1 cellular context compared by ENCODE assay signal in the genomic region with DNA sequence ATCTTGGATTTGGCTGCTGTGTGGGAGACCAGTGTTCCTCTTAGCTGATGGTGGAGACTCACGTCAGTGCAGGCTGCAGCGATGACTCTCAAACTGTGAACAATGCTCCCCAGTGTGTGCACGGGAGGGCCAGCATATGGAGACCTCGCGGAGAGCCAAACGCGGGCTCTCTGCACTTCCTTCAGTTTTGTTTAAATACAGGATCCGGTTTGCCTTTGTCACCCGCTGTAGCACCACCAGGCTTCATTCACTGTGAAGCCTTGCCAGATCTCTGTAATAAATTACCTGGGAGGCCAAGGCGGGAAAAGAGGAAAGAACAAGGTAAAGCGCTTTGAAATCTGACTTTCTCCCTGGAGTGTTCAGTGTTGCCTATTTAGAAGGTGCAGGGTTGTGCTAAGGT.
TF ChIP-seq lines count a peak whose summit lies in the region.

No MANE protein-coding gene starts in this region.

TF ChIP-seq in HepG2, 621 proteins besides CTCF, POLR2A, EP300 and RAD21 (continued from another document and continues in another):
- TF ChIP-seq, protein P1, sequence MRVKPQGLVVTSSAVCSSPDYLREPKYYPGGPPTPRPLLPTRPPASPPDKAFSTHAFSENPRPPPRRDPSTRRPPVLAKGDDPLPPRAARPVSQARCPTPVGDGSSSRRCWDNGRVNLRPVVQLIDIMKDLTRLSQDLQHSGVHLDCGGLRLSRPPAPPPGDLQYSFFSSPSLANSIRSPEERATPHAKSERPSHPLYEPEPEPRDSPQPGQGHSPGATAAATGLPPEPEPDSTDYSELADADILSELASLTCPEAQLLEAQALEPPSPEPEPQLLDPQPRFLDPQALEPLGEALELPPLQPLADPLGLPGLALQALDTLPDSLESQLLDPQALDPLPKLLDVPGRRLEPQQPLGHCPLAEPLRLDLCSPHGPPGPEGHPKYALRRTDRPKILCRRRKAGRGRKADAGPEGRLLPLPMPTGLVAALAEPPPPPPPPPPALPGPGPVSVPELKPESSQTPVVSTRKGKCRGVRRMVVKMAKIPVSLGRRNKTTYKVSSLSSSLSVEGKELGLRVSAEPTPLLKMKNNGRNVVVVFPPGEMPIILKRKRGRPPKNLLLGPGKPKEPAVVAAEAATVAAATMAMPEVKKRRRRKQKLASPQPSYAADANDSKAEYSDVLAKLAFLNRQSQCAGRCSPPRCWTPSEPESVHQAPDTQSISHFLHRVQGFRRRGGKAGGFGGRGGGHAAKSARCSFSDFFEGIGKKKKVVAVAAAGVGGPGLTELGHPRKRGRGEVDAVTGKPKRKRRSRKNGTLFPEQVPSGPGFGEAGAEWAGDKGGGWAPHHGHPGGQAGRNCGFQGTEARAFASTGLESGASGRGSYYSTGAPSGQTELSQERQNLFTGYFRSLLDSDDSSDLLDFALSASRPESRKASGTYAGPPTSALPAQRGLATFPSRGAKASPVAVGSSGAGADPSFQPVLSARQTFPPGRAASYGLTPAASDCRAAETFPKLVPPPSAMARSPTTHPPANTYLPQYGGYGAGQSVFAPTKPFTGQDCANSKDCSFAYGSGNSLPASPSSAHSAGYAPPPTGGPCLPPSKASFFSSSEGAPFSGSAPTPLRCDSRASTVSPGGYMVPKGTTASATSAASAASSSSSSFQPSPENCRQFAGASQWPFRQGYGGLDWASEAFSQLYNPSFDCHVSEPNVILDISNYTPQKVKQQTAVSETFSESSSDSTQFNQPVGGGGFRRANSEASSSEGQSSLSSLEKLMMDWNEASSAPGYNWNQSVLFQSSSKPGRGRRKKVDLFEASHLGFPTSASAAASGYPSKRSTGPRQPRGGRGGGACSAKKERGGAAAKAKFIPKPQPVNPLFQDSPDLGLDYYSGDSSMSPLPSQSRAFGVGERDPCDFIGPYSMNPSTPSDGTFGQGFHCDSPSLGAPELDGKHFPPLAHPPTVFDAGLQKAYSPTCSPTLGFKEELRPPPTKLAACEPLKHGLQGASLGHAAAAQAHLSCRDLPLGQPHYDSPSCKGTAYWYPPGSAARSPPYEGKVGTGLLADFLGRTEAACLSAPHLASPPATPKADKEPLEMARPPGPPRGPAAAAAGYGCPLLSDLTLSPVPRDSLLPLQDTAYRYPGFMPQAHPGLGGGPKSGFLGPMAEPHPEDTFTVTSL (CRISPR knock-in tag; IDR thresholded peaks at IDR 0.05; ENCODE audit: borderline replicate concordance), result no peak; the same call in 1 of the 2 replicates
- TF ChIP-seq KMT2A (CRISPR knock-in tag; IDR thresholded peaks at IDR 0.05) (no peak), AHR (CRISPR knock-in tag; IDR thresholded peaks at IDR 0.05) (no peak), NR2F1 (CRISPR knock-in tag; IDR thresholded peaks at IDR 0.05) (no peak), ZNF530 (CRISPR knock-in tag; IDR thresholded peaks at IDR 0.05; ENCODE audit: low read depth) (no peak), ELF1 (CRISPR knock-in tag; IDR thresholded peaks at IDR 0.05) (no peak), HNRNPUL1 (IDR thresholded peaks at IDR 0.05; ENCODE audit: low read depth, low read length) (no peak), SIX4 (CRISPR knock-in tag; IDR thresholded peaks at IDR 0.05) (no peak), FOSL2 (CRISPR knock-in tag; IDR thresholded peaks at IDR 0.05) (no peak), SNRNP70 (IDR thresholded peaks at IDR 0.05; ENCODE audit: low read depth, low read length) (no peak), NKX3-1 (CRISPR knock-in tag; IDR thresholded peaks at IDR 0.05) (no peak; the same call in 1 of the 2 replicates), ZSCAN9 (CRISPR knock-in tag; IDR thresholded peaks at IDR 0.05; ENCODE audit: borderline replicate concordance) (0 out of 2 replicates have a peak, but pooled peaks have one; percentile 13), ADNP (CRISPR knock-in tag; IDR thresholded peaks at IDR 0.05) (no peak), JUN (CRISPR knock-in tag; IDR thresholded peaks at IDR 0.05) (no peak), ZEB1 (IDR thresholded peaks at IDR 0.05; ENCODE audit: insufficient replicate concordance, low read depth) (peak; percentile 68), ZNF589 (CRISPR knock-in tag; conservative IDR thresholded peaks at IDR 0.05) (no peak), NFE2L1 (CRISPR knock-in tag; IDR thresholded peaks at IDR 0.05; ENCODE audit: borderline replicate concordance) (no peak)
- TF ChIP-seq, protein P2, sequence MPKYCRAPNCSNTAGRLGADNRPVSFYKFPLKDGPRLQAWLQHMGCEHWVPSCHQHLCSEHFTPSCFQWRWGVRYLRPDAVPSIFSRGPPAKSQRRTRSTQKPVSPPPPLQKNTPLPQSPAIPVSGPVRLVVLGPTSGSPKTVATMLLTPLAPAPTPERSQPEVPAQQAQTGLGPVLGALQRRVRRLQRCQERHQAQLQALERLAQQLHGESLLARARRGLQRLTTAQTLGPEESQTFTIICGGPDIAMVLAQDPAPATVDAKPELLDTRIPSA (CRISPR knock-in tag; IDR thresholded peaks at IDR 0.05; ENCODE audit: borderline replicate concordance), result no peak
- TF ChIP-seq, protein P3, sequence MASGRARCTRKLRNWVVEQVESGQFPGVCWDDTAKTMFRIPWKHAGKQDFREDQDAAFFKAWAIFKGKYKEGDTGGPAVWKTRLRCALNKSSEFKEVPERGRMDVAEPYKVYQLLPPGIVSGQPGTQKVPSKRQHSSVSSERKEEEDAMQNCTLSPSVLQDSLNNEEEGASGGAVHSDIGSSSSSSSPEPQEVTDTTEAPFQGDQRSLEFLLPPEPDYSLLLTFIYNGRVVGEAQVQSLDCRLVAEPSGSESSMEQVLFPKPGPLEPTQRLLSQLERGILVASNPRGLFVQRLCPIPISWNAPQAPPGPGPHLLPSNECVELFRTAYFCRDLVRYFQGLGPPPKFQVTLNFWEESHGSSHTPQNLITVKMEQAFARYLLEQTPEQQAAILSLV (CRISPR knock-in tag; IDR thresholded peaks at IDR 0.05; ENCODE audit: borderline replicate concordance), result no peak
- TF ChIP-seq, protein P4, sequence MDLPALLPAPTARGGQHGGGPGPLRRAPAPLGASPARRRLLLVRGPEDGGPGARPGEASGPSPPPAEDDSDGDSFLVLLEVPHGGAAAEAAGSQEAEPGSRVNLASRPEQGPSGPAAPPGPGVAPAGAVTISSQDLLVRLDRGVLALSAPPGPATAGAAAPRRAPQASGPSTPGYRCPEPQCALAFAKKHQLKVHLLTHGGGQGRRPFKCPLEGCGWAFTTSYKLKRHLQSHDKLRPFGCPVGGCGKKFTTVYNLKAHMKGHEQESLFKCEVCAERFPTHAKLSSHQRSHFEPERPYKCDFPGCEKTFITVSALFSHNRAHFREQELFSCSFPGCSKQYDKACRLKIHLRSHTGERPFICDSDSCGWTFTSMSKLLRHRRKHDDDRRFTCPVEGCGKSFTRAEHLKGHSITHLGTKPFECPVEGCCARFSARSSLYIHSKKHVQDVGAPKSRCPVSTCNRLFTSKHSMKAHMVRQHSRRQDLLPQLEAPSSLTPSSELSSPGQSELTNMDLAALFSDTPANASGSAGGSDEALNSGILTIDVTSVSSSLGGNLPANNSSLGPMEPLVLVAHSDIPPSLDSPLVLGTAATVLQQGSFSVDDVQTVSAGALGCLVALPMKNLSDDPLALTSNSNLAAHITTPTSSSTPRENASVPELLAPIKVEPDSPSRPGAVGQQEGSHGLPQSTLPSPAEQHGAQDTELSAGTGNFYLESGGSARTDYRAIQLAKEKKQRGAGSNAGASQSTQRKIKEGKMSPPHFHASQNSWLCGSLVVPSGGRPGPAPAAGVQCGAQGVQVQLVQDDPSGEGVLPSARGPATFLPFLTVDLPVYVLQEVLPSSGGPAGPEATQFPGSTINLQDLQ (CRISPR knock-in tag; IDR thresholded peaks at IDR 0.05), result no peak
- TF ChIP-seq, protein P5, sequence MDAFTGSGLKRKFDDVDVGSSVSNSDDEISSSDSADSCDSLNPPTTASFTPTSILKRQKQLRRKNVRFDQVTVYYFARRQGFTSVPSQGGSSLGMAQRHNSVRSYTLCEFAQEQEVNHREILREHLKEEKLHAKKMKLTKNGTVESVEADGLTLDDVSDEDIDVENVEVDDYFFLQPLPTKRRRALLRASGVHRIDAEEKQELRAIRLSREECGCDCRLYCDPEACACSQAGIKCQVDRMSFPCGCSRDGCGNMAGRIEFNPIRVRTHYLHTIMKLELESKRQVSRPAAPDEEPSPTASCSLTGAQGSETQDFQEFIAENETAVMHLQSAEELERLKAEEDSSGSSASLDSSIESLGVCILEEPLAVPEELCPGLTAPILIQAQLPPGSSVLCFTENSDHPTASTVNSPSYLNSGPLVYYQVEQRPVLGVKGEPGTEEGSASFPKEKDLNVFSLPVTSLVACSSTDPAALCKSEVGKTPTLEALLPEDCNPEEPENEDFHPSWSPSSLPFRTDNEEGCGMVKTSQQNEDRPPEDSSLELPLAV (CRISPR knock-in tag; conservative IDR thresholded peaks at IDR 0.05; ENCODE audit: low read depth), result no peak
- TF ChIP-seq, protein P6, sequence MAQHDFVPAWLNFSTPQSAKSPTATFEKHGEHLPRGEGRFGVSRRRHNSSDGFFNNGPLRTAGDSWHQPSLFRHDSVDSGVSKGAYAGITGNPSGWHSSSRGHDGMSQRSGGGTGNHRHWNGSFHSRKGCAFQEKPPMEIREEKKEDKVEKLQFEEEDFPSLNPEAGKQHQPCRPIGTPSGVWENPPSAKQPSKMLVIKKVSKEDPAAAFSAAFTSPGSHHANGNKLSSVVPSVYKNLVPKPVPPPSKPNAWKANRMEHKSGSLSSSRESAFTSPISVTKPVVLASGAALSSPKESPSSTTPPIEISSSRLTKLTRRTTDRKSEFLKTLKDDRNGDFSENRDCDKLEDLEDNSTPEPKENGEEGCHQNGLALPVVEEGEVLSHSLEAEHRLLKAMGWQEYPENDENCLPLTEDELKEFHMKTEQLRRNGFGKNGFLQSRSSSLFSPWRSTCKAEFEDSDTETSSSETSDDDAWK (CRISPR knock-in tag; IDR thresholded peaks at IDR 0.05), result no peak
- TF ChIP-seq, protein P7, sequence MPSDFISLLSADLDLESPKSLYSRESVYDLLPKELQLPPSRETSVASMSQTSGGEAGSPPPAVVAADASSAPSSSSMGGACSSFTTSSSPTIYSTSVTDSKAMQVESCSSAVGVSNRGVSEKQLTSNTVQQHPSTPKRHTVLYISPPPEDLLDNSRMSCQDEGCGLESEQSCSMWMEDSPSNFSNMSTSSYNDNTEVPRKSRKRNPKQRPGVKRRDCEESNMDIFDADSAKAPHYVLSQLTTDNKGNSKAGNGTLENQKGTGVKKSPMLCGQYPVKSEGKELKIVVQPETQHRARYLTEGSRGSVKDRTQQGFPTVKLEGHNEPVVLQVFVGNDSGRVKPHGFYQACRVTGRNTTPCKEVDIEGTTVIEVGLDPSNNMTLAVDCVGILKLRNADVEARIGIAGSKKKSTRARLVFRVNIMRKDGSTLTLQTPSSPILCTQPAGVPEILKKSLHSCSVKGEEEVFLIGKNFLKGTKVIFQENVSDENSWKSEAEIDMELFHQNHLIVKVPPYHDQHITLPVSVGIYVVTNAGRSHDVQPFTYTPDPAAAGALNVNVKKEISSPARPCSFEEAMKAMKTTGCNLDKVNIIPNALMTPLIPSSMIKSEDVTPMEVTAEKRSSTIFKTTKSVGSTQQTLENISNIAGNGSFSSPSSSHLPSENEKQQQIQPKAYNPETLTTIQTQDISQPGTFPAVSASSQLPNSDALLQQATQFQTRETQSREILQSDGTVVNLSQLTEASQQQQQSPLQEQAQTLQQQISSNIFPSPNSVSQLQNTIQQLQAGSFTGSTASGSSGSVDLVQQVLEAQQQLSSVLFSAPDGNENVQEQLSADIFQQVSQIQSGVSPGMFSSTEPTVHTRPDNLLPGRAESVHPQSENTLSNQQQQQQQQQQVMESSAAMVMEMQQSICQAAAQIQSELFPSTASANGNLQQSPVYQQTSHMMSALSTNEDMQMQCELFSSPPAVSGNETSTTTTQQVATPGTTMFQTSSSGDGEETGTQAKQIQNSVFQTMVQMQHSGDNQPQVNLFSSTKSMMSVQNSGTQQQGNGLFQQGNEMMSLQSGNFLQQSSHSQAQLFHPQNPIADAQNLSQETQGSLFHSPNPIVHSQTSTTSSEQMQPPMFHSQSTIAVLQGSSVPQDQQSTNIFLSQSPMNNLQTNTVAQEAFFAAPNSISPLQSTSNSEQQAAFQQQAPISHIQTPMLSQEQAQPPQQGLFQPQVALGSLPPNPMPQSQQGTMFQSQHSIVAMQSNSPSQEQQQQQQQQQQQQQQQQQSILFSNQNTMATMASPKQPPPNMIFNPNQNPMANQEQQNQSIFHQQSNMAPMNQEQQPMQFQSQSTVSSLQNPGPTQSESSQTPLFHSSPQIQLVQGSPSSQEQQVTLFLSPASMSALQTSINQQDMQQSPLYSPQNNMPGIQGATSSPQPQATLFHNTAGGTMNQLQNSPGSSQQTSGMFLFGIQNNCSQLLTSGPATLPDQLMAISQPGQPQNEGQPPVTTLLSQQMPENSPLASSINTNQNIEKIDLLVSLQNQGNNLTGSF (CRISPR knock-in tag; IDR thresholded peaks at IDR 0.05), result no peak
- TF ChIP-seq, protein P8, sequence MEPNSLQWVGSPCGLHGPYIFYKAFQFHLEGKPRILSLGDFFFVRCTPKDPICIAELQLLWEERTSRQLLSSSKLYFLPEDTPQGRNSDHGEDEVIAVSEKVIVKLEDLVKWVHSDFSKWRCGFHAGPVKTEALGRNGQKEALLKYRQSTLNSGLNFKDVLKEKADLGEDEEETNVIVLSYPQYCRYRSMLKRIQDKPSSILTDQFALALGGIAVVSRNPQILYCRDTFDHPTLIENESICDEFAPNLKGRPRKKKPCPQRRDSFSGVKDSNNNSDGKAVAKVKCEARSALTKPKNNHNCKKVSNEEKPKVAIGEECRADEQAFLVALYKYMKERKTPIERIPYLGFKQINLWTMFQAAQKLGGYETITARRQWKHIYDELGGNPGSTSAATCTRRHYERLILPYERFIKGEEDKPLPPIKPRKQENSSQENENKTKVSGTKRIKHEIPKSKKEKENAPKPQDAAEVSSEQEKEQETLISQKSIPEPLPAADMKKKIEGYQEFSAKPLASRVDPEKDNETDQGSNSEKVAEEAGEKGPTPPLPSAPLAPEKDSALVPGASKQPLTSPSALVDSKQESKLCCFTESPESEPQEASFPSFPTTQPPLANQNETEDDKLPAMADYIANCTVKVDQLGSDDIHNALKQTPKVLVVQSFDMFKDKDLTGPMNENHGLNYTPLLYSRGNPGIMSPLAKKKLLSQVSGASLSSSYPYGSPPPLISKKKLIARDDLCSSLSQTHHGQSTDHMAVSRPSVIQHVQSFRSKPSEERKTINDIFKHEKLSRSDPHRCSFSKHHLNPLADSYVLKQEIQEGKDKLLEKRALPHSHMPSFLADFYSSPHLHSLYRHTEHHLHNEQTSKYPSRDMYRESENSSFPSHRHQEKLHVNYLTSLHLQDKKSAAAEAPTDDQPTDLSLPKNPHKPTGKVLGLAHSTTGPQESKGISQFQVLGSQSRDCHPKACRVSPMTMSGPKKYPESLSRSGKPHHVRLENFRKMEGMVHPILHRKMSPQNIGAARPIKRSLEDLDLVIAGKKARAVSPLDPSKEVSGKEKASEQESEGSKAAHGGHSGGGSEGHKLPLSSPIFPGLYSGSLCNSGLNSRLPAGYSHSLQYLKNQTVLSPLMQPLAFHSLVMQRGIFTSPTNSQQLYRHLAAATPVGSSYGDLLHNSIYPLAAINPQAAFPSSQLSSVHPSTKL (CRISPR knock-in tag; IDR thresholded peaks at IDR 0.05), result peak; percentile 68
- TF ChIP-seq, protein P9, sequence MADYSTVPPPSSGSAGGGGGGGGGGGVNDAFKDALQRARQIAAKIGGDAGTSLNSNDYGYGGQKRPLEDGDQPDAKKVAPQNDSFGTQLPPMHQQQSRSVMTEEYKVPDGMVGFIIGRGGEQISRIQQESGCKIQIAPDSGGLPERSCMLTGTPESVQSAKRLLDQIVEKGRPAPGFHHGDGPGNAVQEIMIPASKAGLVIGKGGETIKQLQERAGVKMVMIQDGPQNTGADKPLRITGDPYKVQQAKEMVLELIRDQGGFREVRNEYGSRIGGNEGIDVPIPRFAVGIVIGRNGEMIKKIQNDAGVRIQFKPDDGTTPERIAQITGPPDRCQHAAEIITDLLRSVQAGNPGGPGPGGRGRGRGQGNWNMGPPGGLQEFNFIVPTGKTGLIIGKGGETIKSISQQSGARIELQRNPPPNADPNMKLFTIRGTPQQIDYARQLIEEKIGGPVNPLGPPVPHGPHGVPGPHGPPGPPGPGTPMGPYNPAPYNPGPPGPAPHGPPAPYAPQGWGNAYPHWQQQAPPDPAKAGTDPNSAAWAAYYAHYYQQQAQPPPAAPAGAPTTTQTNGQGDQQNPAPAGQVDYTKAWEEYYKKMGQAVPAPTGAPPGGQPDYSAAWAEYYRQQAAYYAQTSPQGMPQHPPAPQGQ (CRISPR knock-in tag; IDR thresholded peaks at IDR 0.05; ENCODE audit: borderline replicate concordance), result no peak
